ENCODE assay signal across 9 cellular contexts in genomic region chr12:120677765-120678473, GRCh38. TPM values are rescaled to one million over a fixed set of nuclear protein-coding genes. Genes with fewer than 3 reads are reported as not detected.
DNase-seq lines count a peak whose midpoint lies in the region; TF ChIP-seq lines count a peak whose summit lies in the region.
"Had no signal": no experiment of that assay in that cellular context is flagged by ENCODE, and none has a peak within 500 bp of the region (broad histone marks: within the 10 kb centered on the region; RNA-seq: fewer than 3 reads in every experiment).

No MANE protein-coding gene starts in this region.

- no peaks in the 10 kb centered on the region for H4K20me1 ChIP-seq in Loucy (ENCODE audit: insufficient read depth, low read length, poor library complexity, severe bottlenecking)

- no peak for TF ChIP-seq CTCF in Loucy (conservative IDR thresholded peaks at IDR 0.05; ENCODE audit: low read length)
- no peak for TF ChIP-seq CTCF in chondrocyte (IDR thresholded peaks at IDR 0.05)

- CTCF ChIA-PET in activated naive CD4-positive, alpha-beta T cell treated with anti-CD3 and anti-CD28 coated beads for 36 hours (lab: Charles Lee): no interaction called here

- peaks cover 5% of the 10 kb centered on the region for H3F3A ChIP-seq in Loucy (ENCODE audit: low read depth)

- intact Hi-C loops in activated naive CD4-positive, alpha-beta T cell treated with anti-CD3 and anti-CD28 coated beads for 36 hours (cut with micrococcal nuclease): no loop called here

- no peaks in the 10 kb centered on the region for H3K9me2 ChIP-seq in Loucy (replicated peaks; ENCODE audit: low read depth, low read length)

- H3K27ac ChIP-seq in urinary bladder (ENCODE audit: low read depth): peak overlapping the region; percentile 54
- H3K27ac ChIP-seq in effector memory CD4-positive, alpha-beta T cell (ENCODE audit: insufficient read depth, low read length, poor library complexity, severe bottlenecking): no peak overlapping the region

- no peaks in the 10 kb centered on the region for H3K79me2 ChIP-seq in Loucy (ENCODE audit: insufficient read depth, low read length)

- H3K27ac Mint-ChIP-seq in activated naive CD4-positive, alpha-beta T cell treated with anti-CD3 and anti-CD28 coated beads for 36 hours: no peak overlapping the region
- no peak overlapping the region for H3K27ac Mint-ChIP-seq in chondrocyte (ENCODE audit: unreplicated experiment)
- no peak overlapping the region for H3K27ac Mint-ChIP-seq in immature natural killer cell

- no peaks in the 10 kb centered on the region for H3K9me3 Mint-ChIP-seq in activated naive CD4-positive, alpha-beta T cell treated with anti-CD3 and anti-CD28 coated beads for 36 hours
- H3K9me3 Mint-ChIP-seq in chondrocyte (ENCODE audit: low read depth) (no peaks in the 10 kb centered on the region), immature natural killer cell (no peaks in the 10 kb centered on the region)

- no peaks in the 10 kb centered on the region for H3K27me3 ChIP-seq in Loucy (ENCODE audit: insufficient read depth, low read length, poor library complexity, severe bottlenecking)
- H3K27me3 ChIP-seq in effector memory CD4-positive, alpha-beta T cell (replicated peaks; ENCODE audit: control insufficient read depth, insufficient read depth, low read length, poor library complexity, severe bottlenecking): no peaks in the 10 kb centered on the region
- H3K27me3 ChIP-seq: stomach had no signal

- H3K4me2 ChIP-seq in Loucy (ENCODE audit: low read depth, low read length, poor library complexity, severe bottlenecking): peak overlapping the region; percentile 72

- no peaks in the 10 kb centered on the region for H3K9me3 ChIP-seq in Loucy (ENCODE audit: insufficient read depth, low read depth, low read length)
- H3K9me3 ChIP-seq in effector memory CD4-positive, alpha-beta T cell (ENCODE audit: control insufficient read depth, low read length): no peaks in the 10 kb centered on the region
- H3K9me3 ChIP-seq: stomach had no signal

- no peaks in the 10 kb centered on the region for H3K36me3 ChIP-seq in Loucy (ENCODE audit: insufficient read depth, low read length)
- H3K36me3 ChIP-seq in urinary bladder (ENCODE audit: insufficient read depth): no peaks in the 10 kb centered on the region
- H3K36me3 ChIP-seq in effector memory CD4-positive, alpha-beta T cell (ENCODE audit: control insufficient read depth, insufficient read depth, low read length): no peaks in the 10 kb centered on the region
- H3K36me3 ChIP-seq: stomach had no signal

- H3K4me3 Mint-ChIP-seq in activated naive CD4-positive, alpha-beta T cell treated with anti-CD3 and anti-CD28 coated beads for 36 hours: no peak overlapping the region
- H3K4me3 Mint-ChIP-seq in chondrocyte (ENCODE audit: unreplicated experiment) (no peak overlapping the region), immature natural killer cell (no peak overlapping the region)

- H3K4me1 Mint-ChIP-seq in activated naive CD4-positive, alpha-beta T cell treated with anti-CD3 and anti-CD28 coated beads for 36 hours (ENCODE audit: low read depth): peaks cover 4% of the 10 kb centered on the region
- no peaks in the 10 kb centered on the region for H3K4me1 Mint-ChIP-seq in chondrocyte (ENCODE audit: low read depth)
- peaks cover 0 to 2% of the 10 kb centered on the region in 2 donors for H3K4me1 Mint-ChIP-seq in immature natural killer cell

- H3K27me3 Mint-ChIP-seq in activated naive CD4-positive, alpha-beta T cell treated with anti-CD3 and anti-CD28 coated beads for 36 hours (ENCODE audit: low read depth): no peaks in the 10 kb centered on the region
- H3K27me3 Mint-ChIP-seq in chondrocyte (ENCODE audit: low read depth): peaks cover 3% of the 10 kb centered on the region
- peaks cover 2 to 6% (median 4%) of the 10 kb centered on the region in 3 donors for H3K27me3 Mint-ChIP-seq in immature natural killer cell (ENCODE audit: low read depth in 3 of 3)

- WGBS in urinary bladder: 58% methylated on average over 7 of the region's 7 CpGs

- peak overlapping the region; percentile 69 for H2AFZ ChIP-seq in Loucy (ENCODE audit: low read length)

- peak; percentile 20 for DNase-seq in activated naive CD4-positive, alpha-beta T cell treated with anti-CD3 and anti-CD28 coated beads for 36 hours
- DNase-seq in activated naive CD4-positive, alpha-beta T cell (lab: John Stamatoyannopoulos, UW): no peak
- peak; percentile 59 for DNase-seq in chondrocyte (ENCODE audit: low spot score)
- no peak for DNase-seq in mucosa of gallbladder (ENCODE audit: low spot score)
- no peak for DNase-seq in immature natural killer cell
- DNase-seq in effector memory CD4-positive, alpha-beta T cell: no peak
- DNase-seq: stomach had no signal

- H3K9ac ChIP-seq in Loucy (ENCODE audit: low read depth, low read length, poor library complexity, severe bottlenecking): peak overlapping the region; percentile 21

- H3K4me1 ChIP-seq in Loucy (ENCODE audit: insufficient read depth, low read length, poor library complexity, severe bottlenecking) (peaks cover 15% of the 10 kb centered on the region), urinary bladder (ENCODE audit: insufficient read depth) (no peaks in the 10 kb centered on the region)
- peaks cover 12% of the 10 kb centered on the region for H3K4me1 ChIP-seq in effector memory CD4-positive, alpha-beta T cell (ENCODE audit: control insufficient read depth, insufficient read depth, low read length, poor library complexity, severe bottlenecking)

- H3K36me3 Mint-ChIP-seq in activated naive CD4-positive, alpha-beta T cell treated with anti-CD3 and anti-CD28 coated beads for 36 hours (ENCODE audit: low read depth): no peaks in the 10 kb centered on the region
- H3K36me3 Mint-ChIP-seq in chondrocyte (ENCODE audit: low read depth) (no peaks in the 10 kb centered on the region), immature natural killer cell (no peaks in the 10 kb centered on the region)

- H3K4me3 ChIP-seq in Loucy (ENCODE audit: low read length, poor library complexity, severe bottlenecking) (peak overlapping the region; percentile 40), urinary bladder (ENCODE audit: low read depth, low read length) (no peak overlapping the region)
- H3K4me3 ChIP-seq in effector memory CD4-positive, alpha-beta T cell (ENCODE audit: insufficient read depth, low read depth, low read length, poor library complexity, severe bottlenecking): no peak overlapping the region
- H3K4me3 ChIP-seq: stomach had no signal

RNA-seq across cellular contexts. Expression of gene MLEC, which starts 9.0 kb away (rescaled TPM):
- 10 to 100 TPM; 78.6 to 89.7 TPM for total RNA-seq in activated naive CD4-positive, alpha-beta T cell treated with anti-CD3 and anti-CD28 coated beads for 36 hours
- 143 to 204 TPM (median 144 TPM) in 3 replicates for total RNA-seq in chondrocyte
- total RNA-seq in urinary bladder: 89.5 TPM
- polyA plus RNA-seq in urinary bladder: 54.6 TPM
- total RNA-seq in mucosa of gallbladder: 335 TPM
- 100 to 1,000 TPM in 1 of 3 donors, 10 to 100 TPM in 2; 77.7 to 109 (median 81.6) TPM for polyA plus RNA-seq in immature natural killer cell

RNA-seq across cellular contexts. Expression of gene UNC119B, which starts 32.3 kb away (rescaled TPM):
- total RNA-seq in activated naive CD4-positive, alpha-beta T cell treated with anti-CD3 and anti-CD28 coated beads for 36 hours: 10 to 100 TPM; 31.9 to 32.6 TPM
- total RNA-seq in chondrocyte (21.9 to 22.7 TPM (median 22.3 TPM) in 3 replicates), urinary bladder (17.5 TPM), mucosa of gallbladder (51.7 TPM)
- polyA plus RNA-seq in urinary bladder (24.8 TPM), immature natural killer cell (1 to 10 TPM; 5.1 to 6.2 (median 5.8) TPM)

RNA-seq across cellular contexts. Expression of gene CABP1, which starts 37.5 kb away (rescaled TPM):
- not detected for total RNA-seq in activated naive CD4-positive, alpha-beta T cell treated with anti-CD3 and anti-CD28 coated beads for 36 hours
- total RNA-seq in chondrocyte (not detected in 3 replicates), urinary bladder (4.9 TPM), mucosa of gallbladder (2.3 TPM)
- polyA plus RNA-seq in urinary bladder (10.4 TPM), immature natural killer cell (not detected)

RNA-seq across cellular contexts. Expression of gene ACADS, which starts 47.7 kb away (rescaled TPM):
- 10 to 100 TPM; 15.4 to 15.8 TPM for total RNA-seq in activated naive CD4-positive, alpha-beta T cell treated with anti-CD3 and anti-CD28 coated beads for 36 hours
- total RNA-seq in chondrocyte: 6.8 to 7.2 TPM (median 7.0 TPM) in 3 replicates
- 6.7 TPM for total RNA-seq in urinary bladder
- 35.6 TPM for polyA plus RNA-seq in urinary bladder
- 36.9 TPM for total RNA-seq in mucosa of gallbladder
- 10 to 100 TPM; 27.1 to 48.3 (median 40.8) TPM for polyA plus RNA-seq in immature natural killer cell

Comparison
In these comparisons a context has a peak if more than half of its experiments do, and no peak if none do; other contexts are left out.
1. DNase-seq: peak in activated naive CD4-positive, alpha-beta T cell treated with anti-CD3 and anti-CD28 coated beads for 36 hours (single experiment) and chondrocyte (single experiment); none in activated naive CD4-positive, alpha-beta T cell (0 of 4), mucosa of gallbladder (single experiment), immature natural killer cell (0 of 3) and effector memory CD4-positive, alpha-beta T cell (0 of 3).